Comparison of ENCODE assay signal across 27 cellular contexts in the genomic region with DNA sequence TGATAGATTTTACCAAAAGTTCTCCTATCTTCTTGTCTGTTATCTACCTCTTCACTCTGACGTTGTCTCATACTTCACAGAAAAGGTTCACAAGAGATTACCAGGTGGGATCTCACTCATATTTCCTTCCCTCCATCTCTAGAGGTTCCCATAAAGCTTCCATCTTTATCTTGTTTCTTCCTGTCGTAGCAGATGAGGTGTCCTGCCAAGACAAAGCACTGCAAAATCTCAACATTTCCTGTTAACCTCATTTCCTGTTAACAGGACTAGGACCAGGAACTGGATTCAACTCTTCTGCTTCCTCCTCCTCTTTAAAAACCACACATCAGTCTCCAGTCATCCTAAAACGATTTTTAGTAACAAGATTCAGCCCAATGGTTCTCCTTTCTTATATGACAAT.
"Had no signal": no experiment of that assay in that cellular context is flagged by ENCODE, and none has a peak within 500 bp of the region (broad histone marks: within the 10 kb centered on the region; RNA-seq: fewer than 3 reads in every experiment).

No MANE protein-coding gene starts in this region.

- H3K36me3 Mint-ChIP-seq: activated CD8-positive, alpha-beta memory T cell treated with anti-CD3 and anti-CD28 coated beads, Interleukin-2, amount 10 ng/mL, durations not matched to agents 7 days and 5 days; natural killer cell had no signal

- H3K27me3 ChIP-seq: foreskin keratinocyte, neutrophil, pancreas, tibial artery had no signal

- H3K36me3 ChIP-seq: neutrophil, pancreas, tibial artery, WERI-Rb-1 had no signal

- FAIRE-seq: bronchial epithelial cell, kidney, pancreas, TTC549 had no signal

- H3K9me3 Mint-ChIP-seq: activated CD8-positive, alpha-beta T cell treated with anti-CD3 and anti-CD28 coated beads for 36 hours; endodermal cell had no signal

- H3K4me3 ChIP-seq: coronary artery, pancreas, psoas muscle, tibial artery had no signal

- ATAC-seq: activated CD8-positive, alpha-beta memory T cell treated with anti-CD3 and anti-CD28 coated beads, Interleukin-2, amount 10 ng/mL, durations not matched to agents 7 days and 5 days; activated CD8-positive, alpha-beta T cell treated with anti-CD3 and anti-CD28 coated beads for 36 hours; foreskin keratinocyte; left lobe of liver; natural killer cell; pancreas; psoas muscle; stimulated activated naive CD8-positive, alpha-beta T cell treated with anti-CD3 and anti-CD28 coated beads, Interleukin-15, amount 100 ng/mL, for 72 hours had no signal

- H3K4me1 ChIP-seq: foreskin keratinocyte, pancreas, psoas muscle, tibial artery had no signal

- H3K9me3 ChIP-seq: neutrophil, pancreas, psoas muscle, tibial artery had no signal

- DNase-seq: activated CD4-positive, alpha-beta T cell treated with anti-CD3 and anti-CD28 coated beads, Interleukin-2, amount 10 ng/mL, durations not matched to agents 7 days and 5 days; activated CD4-positive, CD25-positive, alpha-beta regulatory T cell treated with anti-CD3 and anti-CD28 coated beads, Interleukin-2, amount 50 U/mL, for 72 hours; activated CD8-positive, alpha-beta memory T cell treated with anti-CD3 and anti-CD28 coated beads, Interleukin-2, amount 10 ng/mL, durations not matched to agents 7 days and 5 days; activated CD8-positive, alpha-beta T cell treated with anti-CD3 and anti-CD28 coated beads for 36 hours; activated T-cell treated with anti-CD3 and anti-CD28 coated beads for 4 hours; amygdala; cerebellar nuclear complex; endodermal cell; foreskin keratinocyte; kidney; mammary epithelial cell; midbrain; natural killer cell; pancreas; psoas muscle; right cardiac atrium; stimulated activated CD4-positive, alpha-beta T cell treated with anti-CD3 and anti-CD28 coated beads, Interleukin-12 subunit alpha, Interleukin-12 subunit beta, amount 100 ng/mL, for 4 hours; stimulated activated CD4-positive, alpha-beta T cell treated with anti-CD3 and anti-CD28 coated beads, Interleukin-4, amount 100 ng/mL, for 4 hours; stimulated activated naive CD8-positive, alpha-beta T cell treated with anti-CD3 and anti-CD28 coated beads, Interleukin-15, amount 100 ng/mL, for 72 hours; T-helper 1 cell; tibial artery; WERI-Rb-1 had no signal

- H3K27ac ChIP-seq: coronary artery, foreskin keratinocyte, neutrophil, pancreas, psoas muscle, tibial artery, WERI-Rb-1 had no signal

- H3K27ac Mint-ChIP-seq: activated CD4-positive, alpha-beta T cell treated with anti-CD3 and anti-CD28 coated beads, Interleukin-2, amount 10 ng/mL, durations not matched to agents 7 days and 5 days; activated CD8-positive, alpha-beta memory T cell treated with anti-CD3 and anti-CD28 coated beads, Interleukin-2, amount 10 ng/mL, durations not matched to agents 7 days and 5 days; activated CD8-positive, alpha-beta T cell treated with anti-CD3 and anti-CD28 coated beads for 36 hours; endodermal cell; natural killer cell; stimulated activated naive CD8-positive, alpha-beta T cell treated with anti-CD3 and anti-CD28 coated beads, Interleukin-15, amount 100 ng/mL, for 72 hours had no signal
